Comparison of ENCODE assay signal across 9 cellular contexts in the genomic region with DNA sequence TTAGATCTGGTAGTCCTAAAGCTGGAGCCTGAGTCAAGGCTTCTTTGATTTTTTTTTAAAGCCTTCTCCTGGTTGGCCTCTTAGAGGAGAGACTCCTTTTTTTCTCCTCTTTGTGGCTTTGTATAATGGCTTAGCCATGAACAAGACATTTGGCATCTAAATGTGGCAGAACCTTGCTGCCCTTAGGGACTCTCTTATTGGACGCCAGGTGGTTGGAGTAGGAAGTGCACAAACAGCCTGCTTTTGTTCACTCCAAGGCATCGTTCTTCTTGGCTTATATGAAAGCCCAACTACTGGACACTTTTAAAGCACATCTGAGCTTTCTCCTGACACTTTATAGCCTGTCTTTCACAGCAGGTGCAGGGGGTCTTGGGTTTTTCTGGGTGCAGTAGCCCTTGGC. TPM values are rescaled to one million over a fixed set of nuclear protein-coding genes. Genes with fewer than 3 reads are reported as not detected.
DNase-seq lines count a peak whose midpoint lies in the region; FAIRE-seq and TF ChIP-seq lines count a peak whose summit lies in the region.
"Had no signal": no experiment of that assay in that cellular context is flagged by ENCODE, and none has a peak within 500 bp of the region (broad histone marks: within the 10 kb centered on the region; RNA-seq: fewer than 3 reads in every experiment).

No MANE protein-coding gene starts in this region.

- H3K27me3 ChIP-seq in ascending aorta = no peaks in the 10 kb centered on the region

- H3K4me3 ChIP-seq in GM12875 (ENCODE audit: low read depth, low read length) (no peak overlapping the region), ascending aorta (peak overlapping the region; percentile 66 to 69)

- H3K9me3 ChIP-seq in ascending aorta = peaks cover 3 to 8% of the 10 kb centered on the region in 2 donors

- no peak for FAIRE-seq in H54 (lab: Jason Lieb, UNC)

- peak; percentile 2 for DNase-seq in AG08395 (ENCODE audit: low spot score)
- DNase-seq in NAMALWA (ENCODE audit: low spot score) = peak; percentile 63
- DNase-seq in ascending aorta (ENCODE audit: low spot score in 2 of 2) = no peak
- peak; percentile 14 for DNase-seq in medulla oblongata (ENCODE audit: extremely low spot score)
- no peak for DNase-seq in cerebellar nuclear complex (lab: John Stamatoyannopoulos, UW)
- no peak for DNase-seq in H54 (ENCODE audit: insufficient read length, low spot score)
- no peak for DNase-seq in NCI-H187 (lab: John Stamatoyannopoulos, UW)

- no peak for TF ChIP-seq POLR2A in H54 (IDR thresholded peaks at IDR 0.05; ENCODE audit: low read depth, low read length)

- no peaks in the 10 kb centered on the region for H3K36me3 ChIP-seq in ascending aorta

- intact Hi-C loops in ascending aorta (cut with DNase I) = no loop called here

- TF ChIP-seq CTCF in GM12875 (IDR thresholded peaks at IDR 0.05; ENCODE audit: borderline replicate concordance, insufficient read depth, low read depth, low read length) = 0 out of 2 replicates have a peak, but pooled peaks have one; percentile 12
- TF ChIP-seq CTCF in ascending aorta (IDR thresholded peaks at IDR 0.05) = peak in 2 of 3 experiments; percentile 32 to 35

- peaks cover 0 to 10% of the 10 kb centered on the region in 2 donors for H3K4me1 ChIP-seq in ascending aorta

- H3K27ac ChIP-seq in ascending aorta = no peak overlapping the region

RNA-seq across cellular contexts. Expression of a gene that starts 25.0 kb away (rescaled TPM):
- total RNA-seq in ascending aorta = not detected
- total RNA-seq: subcutaneous adipose tissue had no signal

Comparison
In these comparisons a context has a peak if more than half of its experiments do, and no peak if none do; other contexts are left out.
1. DNase-seq: peak in AG08395 (single experiment), NAMALWA (single experiment) and medulla oblongata (single experiment); none in ascending aorta (0 of 2), cerebellar nuclear complex (0 of 2), H54 (single experiment) and NCI-H187 (0 of 2).